ENCODE assay signal across 8 cellular contexts in the genomic region with DNA sequence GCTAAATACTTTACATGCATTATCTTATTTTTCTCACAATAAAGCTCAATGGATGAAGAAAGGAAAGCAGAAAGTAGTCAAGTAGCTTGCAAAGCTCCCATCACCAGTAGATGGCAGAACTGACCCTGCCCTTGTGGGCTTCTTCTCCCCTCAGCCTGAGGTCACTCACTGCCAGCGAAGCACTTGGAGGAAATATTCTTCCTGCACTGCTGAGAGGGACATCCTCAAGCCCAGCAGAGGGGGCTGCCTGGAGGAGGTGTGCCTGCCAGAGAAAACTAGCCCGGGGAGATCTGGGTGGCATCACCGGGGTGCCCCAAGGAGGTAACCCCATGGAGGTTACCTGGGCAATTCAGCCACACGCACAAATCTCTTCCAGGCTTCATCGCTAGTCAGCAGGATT. TPM values are rescaled to one million over a fixed set of nuclear protein-coding genes. Genes with fewer than 3 reads are reported as not detected.
DNase-seq lines count a peak whose midpoint lies in the region; ATAC-seq and TF ChIP-seq lines count a peak whose summit lies in the region.

No MANE protein-coding gene starts in this region.

- H3K4me1 ChIP-seq in RWPE2 (ENCODE audit: insufficient read depth, poor library complexity, severe bottlenecking) = no peaks in the 10 kb centered on the region
- peaks cover 13% of the 10 kb centered on the region for H3K4me1 ChIP-seq in right cardiac atrium (ENCODE audit: control insufficient read depth, insufficient read depth, low read length)

- peak; percentile 68 for ATAC-seq in RWPE2 (ENCODE audit: low read depth)
- peak; percentile 49 to 58 for ATAC-seq in right cardiac atrium
- ATAC-seq in sciatic nerve = peak; percentile 60
- ATAC-seq in GM19452 (IDR thresholded peaks at IDR 0.05; ENCODE audit: unreplicated experiment) = no peak

- H3K27me3 ChIP-seq in RWPE2 (ENCODE audit: insufficient read depth, poor library complexity, severe bottlenecking) = no peaks in the 10 kb centered on the region
- no peaks in the 10 kb centered on the region for H3K27me3 ChIP-seq in right cardiac atrium (ENCODE audit: control insufficient read depth, insufficient read depth)

- H3K36me3 ChIP-seq in RWPE2 (ENCODE audit: low read depth) = no peaks in the 10 kb centered on the region

- no peak overlapping the region for H3K4me3 ChIP-seq in RWPE2 (ENCODE audit: severe bottlenecking)
- no peak overlapping the region for H3K4me3 ChIP-seq in right cardiac atrium (ENCODE audit: low read length)

- DNase-seq in GM20000 (ENCODE audit: low spot score) (peak; percentile 51), RWPE2 (ENCODE audit: low spot score) (no peak), anterior cingulate cortex (lab: John Stamatoyannopoulos, UW) (peak in 34 of 58 donors; percentile 8 to 65 (median 32)), right cardiac atrium (peak; percentile 55 to 76 (median 75)), sciatic nerve (ENCODE audit: low spot score) (peak; percentile 77)
- DNase-seq in effector CD4-positive, alpha-beta T cell = no peak

- intact Hi-C loops in right cardiac atrium (cut with DNase I) = loop anchor here in 3 of 4 donors (5.0 to 10.0 kb wide), 4 partner anchors 47 to 92 kb away; no protein-coding TSS in a partner anchor
- intact Hi-C loops in sciatic nerve (cut with DNase I) = loop anchor here (5.0 kb wide), 1 partner anchor 92 kb away; no protein-coding TSS in a partner anchor

- peak; percentile 77 for TF ChIP-seq CTCF in C4-2B (conservative IDR thresholded peaks at IDR 0.05)
- TF ChIP-seq CTCF in GM20000 (IDR thresholded peaks at IDR 0.05; ENCODE audit: extremely low read depth, missing control alignments) = peak; percentile 24
- TF ChIP-seq CTCF in RWPE2 (IDR thresholded peaks at IDR 0.05; ENCODE audit: poor library complexity, severe bottlenecking) = peak; percentile 69

- 47% methylated on average over 5 of the region's 5 CpGs for WGBS in right cardiac atrium

- no peaks in the 10 kb centered on the region for H3K9me3 ChIP-seq in RWPE2 (ENCODE audit: severe bottlenecking)
- H3K9me3 ChIP-seq in right cardiac atrium (ENCODE audit: control insufficient read depth, low read length) = no peaks in the 10 kb centered on the region

- H3K27ac ChIP-seq in C4-2B (no peak overlapping the region), RWPE2 (ENCODE audit: poor library complexity, severe bottlenecking) (no peak overlapping the region), right cardiac atrium (ENCODE audit: low read length) (no peak overlapping the region)

RNA-seq across cellular contexts. Expression of gene APOL4, which starts 6.6 kb away (rescaled TPM):
- total RNA-seq in right cardiac atrium = 1 to 10 TPM in 3 of 4 donors, not detected in 1; 3.1 to 7.4 (median 7.2) TPM
- 3.8 TPM for polyA plus RNA-seq in right cardiac atrium
- 9.8 TPM for total RNA-seq in sciatic nerve

RNA-seq across cellular contexts. Expression of gene APOL3, which starts 34.4 kb away (rescaled TPM):
- 10 to 100 TPM; 22.9 to 33.1 (median 26.5) TPM for total RNA-seq in right cardiac atrium
- polyA plus RNA-seq in right cardiac atrium = 23.3 TPM
- 77.2 TPM for total RNA-seq in sciatic nerve

RNA-seq across cellular contexts. Expression of gene APOL2, which starts 44.4 kb away (rescaled TPM):
- total RNA-seq in right cardiac atrium = 10 to 100 TPM; 39.9 to 54.8 (median 42.9) TPM
- 29.1 TPM for polyA plus RNA-seq in right cardiac atrium
- 65.8 TPM for total RNA-seq in sciatic nerve

RNA-seq across cellular contexts. Expression of gene APOL1, which starts 58.0 kb away (rescaled TPM):
- total RNA-seq in right cardiac atrium (10 to 100 TPM; 14.0 to 29.8 (median 16.9) TPM), sciatic nerve (35.3 TPM)
- 13.6 TPM for polyA plus RNA-seq in right cardiac atrium

Comparison
In these comparisons a context has a peak if more than half of its experiments do, and no peak if none do; other contexts are left out.
1. CTCF ChIP-seq: peak in every context shown above with its lines; median percentile 77 in C4-2B; 69 in RWPE2; 24 in GM20000.
2. DNase-seq: peak in GM20000 (single experiment), anterior cingulate cortex (34 of 58), right cardiac atrium (3 of 3) and sciatic nerve (single experiment); none in RWPE2 (single experiment) and effector CD4-positive, alpha-beta T cell (single experiment).